Comparison of ENCODE assay signal across 8 cellular contexts in genomic region chr20:33862709-33863403, GRCh38. TPM values are rescaled to one million over a fixed set of nuclear protein-coding genes. Genes with fewer than 3 reads are reported as not detected.
DNase-seq lines count a peak whose midpoint lies in the region; ATAC-seq and TF ChIP-seq lines count a peak whose summit lies in the region.

No MANE protein-coding gene starts in this region.

- H3K27me3 Mint-ChIP-seq in naive thymus-derived CD4-positive, alpha-beta T cell, result peaks cover 0 to 3% (median 0%) of the 10 kb centered on the region in 5 donors
- H3K27me3 Mint-ChIP-seq in type B pancreatic cell, result no peaks in the 10 kb centered on the region

- peaks cover 18 to 26% of the 10 kb centered on the region in 2 donors for H3K4me1 ChIP-seq in naive thymus-derived CD4-positive, alpha-beta T cell (ENCODE audit: control insufficient read depth in 2 of 2, insufficient read depth in 2 of 2, low read length in 2 of 2)

- POLR2A ChIA-PET in naive thymus-derived CD4-positive, alpha-beta T cell (lab: Charles Lee), result no interaction called here

- peak; percentile 27 for ATAC-seq in esophagus mucosa
- ATAC-seq in naive thymus-derived CD4-positive, alpha-beta T cell, result peak; percentile 64
- no peak for ATAC-seq in HG03439 (IDR thresholded peaks at IDR 0.05; ENCODE audit: unreplicated experiment)

- DNase-seq in SHP77 (lab: John Stamatoyannopoulos, UW) (peak; percentile 6 to 28), SHP77 treated with DMSO at 0.1 percent for 48 hours (lab: John Stamatoyannopoulos, UW) (no peak), NCI-H1930 (lab: John Stamatoyannopoulos, UW) (peak; percentile 55 to 71), type B pancreatic cell (ENCODE audit: extremely low spot score, unreplicated experiment) (no peak)
- peak; percentile 76 for DNase-seq in activated CD8-positive, alpha-beta memory T cell treated with anti-CD3 and anti-CD28 coated beads for 24 hours
- DNase-seq in naive thymus-derived CD4-positive, alpha-beta T cell, result peak in 8 of 9 donors; percentile 23 to 58 (median 43)

- H3K36me3 ChIP-seq in naive thymus-derived CD4-positive, alpha-beta T cell (ENCODE audit: control insufficient read depth in 2 of 3, insufficient read depth in 3 of 3, low read length in 3 of 3), result no peaks in the 10 kb centered on the region

- peaks cover 0 to 14% (median 0%) of the 10 kb centered on the region in 5 donors for H3K36me3 Mint-ChIP-seq in naive thymus-derived CD4-positive, alpha-beta T cell
- H3K36me3 Mint-ChIP-seq in type B pancreatic cell, result peaks cover 13% of the 10 kb centered on the region

- no peak overlapping the region for H3K4me3 Mint-ChIP-seq in naive thymus-derived CD4-positive, alpha-beta T cell
- no peak overlapping the region for H3K4me3 Mint-ChIP-seq in type B pancreatic cell

- CTCF ChIA-PET in naive thymus-derived CD4-positive, alpha-beta T cell (lab: Charles Lee), result interaction anchor here (0.6 to 2.3 kb wide), 6 partner anchors 22 to 266 kb away, joined by 3 to 5 read pairs (median 4); no protein-coding TSS in a partner anchor

- H3K27ac ChIP-seq in naive thymus-derived CD4-positive, alpha-beta T cell (ENCODE audit: low read depth, low read length), result no peak overlapping the region

- peak; percentile 86 for TF ChIP-seq CTCF in type B pancreatic cell (conservative IDR thresholded peaks at IDR 0.05)

- H3K9me3 ChIP-seq in naive thymus-derived CD4-positive, alpha-beta T cell (ENCODE audit: control insufficient read depth in 2 of 3, low read length in 3 of 3), result no peaks in the 10 kb centered on the region

- no peak overlapping the region for H3K4me3 ChIP-seq in naive thymus-derived CD4-positive, alpha-beta T cell (ENCODE audit: low read length)

- intact Hi-C loops in naive thymus-derived CD4-positive, alpha-beta T cell (cut with micrococcal nuclease), result loop anchor here (1.0 to 5.0 kb wide), 5 partner anchors 52 to 266 kb away; partner anchors contain the start of gene EIF2S2 (in 1 of the 2)

- no peaks in the 10 kb centered on the region for H3K9me3 Mint-ChIP-seq in naive thymus-derived CD4-positive, alpha-beta T cell
- H3K9me3 Mint-ChIP-seq in type B pancreatic cell, result no peaks in the 10 kb centered on the region

- no peaks in the 10 kb centered on the region for H3K27me3 ChIP-seq in naive thymus-derived CD4-positive, alpha-beta T cell (ENCODE audit: control insufficient read depth in 2 of 2, insufficient read depth in 2 of 2, low read length in 2 of 2)

- peaks cover 18 to 31% (median 27%) of the 10 kb centered on the region in 7 donors for H3K4me1 Mint-ChIP-seq in naive thymus-derived CD4-positive, alpha-beta T cell
- peaks cover 27% of the 10 kb centered on the region for H3K4me1 Mint-ChIP-seq in type B pancreatic cell (ENCODE audit: unreplicated experiment)

- no peak overlapping the region for H3K27ac Mint-ChIP-seq in naive thymus-derived CD4-positive, alpha-beta T cell
- no peak overlapping the region for H3K27ac Mint-ChIP-seq in type B pancreatic cell

RNA-seq across cellular contexts. Expression of gene CHMP4B, which starts 51.7 kb away (rescaled TPM):
- total RNA-seq in esophagus mucosa, result 77.8 TPM
- 10 to 100 TPM; 47.5 to 80.8 (median 54.4) TPM for total RNA-seq in naive thymus-derived CD4-positive, alpha-beta T cell
- polyA plus RNA-seq in naive thymus-derived CD4-positive, alpha-beta T cell, result 1 to 10 TPM; 4.9 to 5.2 TPM
- total RNA-seq in type B pancreatic cell (ENCODE audit: low replicate concordance), result 111 and 170 TPM in 2 replicates

Comparison
In these comparisons a context has a peak if more than half of its experiments do, and no peak if none do; other contexts are left out.
1. DNase-seq: peak in SHP77 (2 of 2), NCI-H1930 (2 of 2), activated CD8-positive, alpha-beta memory T cell treated with anti-CD3 and anti-CD28 coated beads for 24 hours (single experiment) and naive thymus-derived CD4-positive, alpha-beta T cell (8 of 9); none in SHP77 treated with DMSO at 0.1 percent for 48 hours (single experiment) and type B pancreatic cell (single experiment).